12 cellular contexts compared by ENCODE assay signal in genomic region chr12:53749986-53750811, GRCh38. TPM values are rescaled to one million over a fixed set of nuclear protein-coding genes. Genes with fewer than 3 reads are reported as not detected.
DNase-seq lines count a peak whose midpoint lies in the region; ATAC-seq and TF ChIP-seq lines count a peak whose summit lies in the region.
"Had no signal": no experiment of that assay in that cellular context is flagged by ENCODE, and none has a peak within 500 bp of the region (broad histone marks: within the 10 kb centered on the region; RNA-seq: fewer than 3 reads in every experiment).

No MANE protein-coding gene starts in this region.

- 43% methylated on average over 10 of the region's 10 CpGs for WGBS in smooth muscle cell (ENCODE audit: low lambda C conversion rate)

- no peaks in the 10 kb centered on the region for H3K36me3 Mint-ChIP-seq in activated T-cell treated with anti-CD3 and anti-CD28 coated beads, Interleukin-2, amount 50 U/mL, for 24 hours (ENCODE audit: low read depth)
- H3K36me3 Mint-ChIP-seq in activated T-cell treated with anti-CD3 and anti-CD28 coated beads, Interleukin-2, amount 50 U/mL, for 4 hours (ENCODE audit: insufficient read depth), result no peaks in the 10 kb centered on the region
- H3K36me3 Mint-ChIP-seq in natural killer cell treated with Interleukin-12 subunit alpha and Interleukin-12 subunit beta and Interleukin-15 and Interleukin-18, amount 100 ng/mL, for 72 hours, result no peaks in the 10 kb centered on the region

- H3K36me3 ChIP-seq in endocrine pancreas (ENCODE audit: control insufficient read depth, insufficient read depth, low read length) (no peaks in the 10 kb centered on the region), smooth muscle cell (ENCODE audit: low read depth) (no peaks in the 10 kb centered on the region)
- H3K36me3 ChIP-seq: vagina had no signal

- no peak for ATAC-seq in activated T-cell treated with anti-CD3 and anti-CD28 coated beads, Interleukin-2, amount 50 U/mL, for 4 hours
- ATAC-seq in natural killer cell treated with Interleukin-12 subunit alpha and Interleukin-12 subunit beta and Interleukin-15 and Interleukin-18, amount 100 ng/mL, for 72 hours, result no peak

- H3K27ac ChIP-seq in smooth muscle cell (ENCODE audit: low read depth), result no peak overlapping the region
- H3K27ac ChIP-seq: vagina had no signal

- H2AFZ ChIP-seq in smooth muscle cell (ENCODE audit: low read depth), result no peak overlapping the region

- DNase-seq in activated T-cell treated with anti-CD3 and anti-CD28 coated beads, Interleukin-2, amount 50 U/mL, for 24 hours, result no peak
- no peak for DNase-seq in activated T-cell treated with anti-CD3 and anti-CD28 coated beads, Interleukin-2, amount 50 U/mL, for 4 hours
- peak; percentile 37 for DNase-seq in NCI-H187 treated with DMSO at 0.1 percent for 48 hours (lab: John Stamatoyannopoulos, UW)
- no peak for DNase-seq in smooth muscle cell (lab: John Stamatoyannopoulos, UW; ENCODE audit: unreplicated experiment)
- DNase-seq in natural killer cell treated with Interleukin-12 subunit alpha and Interleukin-12 subunit beta and Interleukin-15 and Interleukin-18, amount 100 ng/mL, for 72 hours (ENCODE audit: low spot score), result no peak
- no peak for DNase-seq in DMS153 (lab: John Stamatoyannopoulos, UW)
- DNase-seq in DMS 273 (lab: John Stamatoyannopoulos, UW; ENCODE audit: unreplicated experiment), result no peak
- DNase-seq: aorta, T1000 had no signal

- no peak overlapping the region for H3K27ac Mint-ChIP-seq in activated T-cell treated with anti-CD3 and anti-CD28 coated beads, Interleukin-2, amount 50 U/mL, for 24 hours
- no peak overlapping the region for H3K27ac Mint-ChIP-seq in natural killer cell treated with Interleukin-12 subunit alpha and Interleukin-12 subunit beta and Interleukin-15 and Interleukin-18, amount 100 ng/mL, for 72 hours

- H3K4me3 ChIP-seq in endocrine pancreas (ENCODE audit: control insufficient read depth, insufficient read depth, low read length) (peak overlapping the region; percentile 27), smooth muscle cell (peak overlapping the region; percentile 57)

- no peak overlapping the region for H3K4me2 ChIP-seq in smooth muscle cell

- H3K9me3 Mint-ChIP-seq in activated T-cell treated with anti-CD3 and anti-CD28 coated beads, Interleukin-2, amount 50 U/mL, for 24 hours, result no peaks in the 10 kb centered on the region
- H3K9me3 Mint-ChIP-seq in activated T-cell treated with anti-CD3 and anti-CD28 coated beads, Interleukin-2, amount 50 U/mL, for 4 hours, result no peaks in the 10 kb centered on the region
- H3K9me3 Mint-ChIP-seq in natural killer cell treated with Interleukin-12 subunit alpha and Interleukin-12 subunit beta and Interleukin-15 and Interleukin-18, amount 100 ng/mL, for 72 hours, result no peaks in the 10 kb centered on the region

- no peaks in the 10 kb centered on the region for H3F3A ChIP-seq in smooth muscle cell (ENCODE audit: low read depth)

- H3K9ac ChIP-seq in endocrine pancreas (ENCODE audit: control insufficient read depth, insufficient read depth, low read length) (no peak overlapping the region), smooth muscle cell (ENCODE audit: low read depth) (no peak overlapping the region)

- peaks cover 13% of the 10 kb centered on the region for H3K27me3 Mint-ChIP-seq in activated T-cell treated with anti-CD3 and anti-CD28 coated beads, Interleukin-2, amount 50 U/mL, for 24 hours
- H3K27me3 Mint-ChIP-seq in activated T-cell treated with anti-CD3 and anti-CD28 coated beads, Interleukin-2, amount 50 U/mL, for 4 hours (ENCODE audit: low read depth), result peaks cover 10% of the 10 kb centered on the region
- peaks cover 16 to 22% of the 10 kb centered on the region in 2 donors for H3K27me3 Mint-ChIP-seq in natural killer cell treated with Interleukin-12 subunit alpha and Interleukin-12 subunit beta and Interleukin-15 and Interleukin-18, amount 100 ng/mL, for 72 hours

- no peaks in the 10 kb centered on the region for H3K9me3 ChIP-seq in endocrine pancreas (ENCODE audit: control insufficient read depth, low read length)
- H3K9me3 ChIP-seq in smooth muscle cell (replicated peaks; ENCODE audit: low read depth), result no peaks in the 10 kb centered on the region
- H3K9me3 ChIP-seq: vagina had no signal

- H3K27me3 ChIP-seq in endocrine pancreas (ENCODE audit: control insufficient read depth, insufficient read depth, low read length) (no peaks in the 10 kb centered on the region), smooth muscle cell (ENCODE audit: low read depth) (peaks cover 84% of the 10 kb centered on the region)
- H3K27me3 ChIP-seq: vagina had no signal

- no peaks in the 10 kb centered on the region for H3K4me1 ChIP-seq in endocrine pancreas (ENCODE audit: control insufficient read depth, insufficient read depth, low read length)
- H3K4me1 ChIP-seq in smooth muscle cell (ENCODE audit: low read depth), result peaks cover 30% of the 10 kb centered on the region

- H4K20me1 ChIP-seq in smooth muscle cell (ENCODE audit: low read depth), result no peaks in the 10 kb centered on the region

- no peaks in the 10 kb centered on the region for H3K79me2 ChIP-seq in smooth muscle cell (ENCODE audit: low read depth)

- H3K4me1 Mint-ChIP-seq in activated T-cell treated with anti-CD3 and anti-CD28 coated beads, Interleukin-2, amount 50 U/mL, for 24 hours (ENCODE audit: low read depth), result peaks cover 18% of the 10 kb centered on the region
- peaks cover 18% of the 10 kb centered on the region for H3K4me1 Mint-ChIP-seq in activated T-cell treated with anti-CD3 and anti-CD28 coated beads, Interleukin-2, amount 50 U/mL, for 4 hours (ENCODE audit: low read depth)
- H3K4me1 Mint-ChIP-seq in natural killer cell treated with Interleukin-12 subunit alpha and Interleukin-12 subunit beta and Interleukin-15 and Interleukin-18, amount 100 ng/mL, for 72 hours (ENCODE audit: low read depth in 2 of 2), result peaks cover 12 to 15% of the 10 kb centered on the region in 2 donors

- H3K4me3 Mint-ChIP-seq in activated T-cell treated with anti-CD3 and anti-CD28 coated beads, Interleukin-2, amount 50 U/mL, for 24 hours, result peak overlapping the region; percentile 55
- H3K4me3 Mint-ChIP-seq in activated T-cell treated with anti-CD3 and anti-CD28 coated beads, Interleukin-2, amount 50 U/mL, for 4 hours, result no peak overlapping the region
- H3K4me3 Mint-ChIP-seq in natural killer cell treated with Interleukin-12 subunit alpha and Interleukin-12 subunit beta and Interleukin-15 and Interleukin-18, amount 100 ng/mL, for 72 hours, result no peak overlapping the region

- no peak for TF ChIP-seq CTCF in smooth muscle cell (IDR thresholded peaks at IDR 0.05; ENCODE audit: borderline replicate concordance, insufficient read depth, poor library complexity, severe bottlenecking)

RNA-seq across cellular contexts. Expression of gene CISTR, which starts 1.6 kb away (rescaled TPM):
- not detected for total RNA-seq in activated T-cell treated with anti-CD3 and anti-CD28 coated beads, Interleukin-2, amount 50 U/mL, for 4 hours
- total RNA-seq in smooth muscle cell, result not detected in 2 replicates
- not detected in 2 replicates for polyA plus RNA-seq in smooth muscle cell
- not detected for total RNA-seq in natural killer cell treated with Interleukin-12 subunit alpha and Interleukin-12 subunit beta and Interleukin-15 and Interleukin-18, amount 100 ng/mL, for 72 hours
- total RNA-seq: aorta, mononuclear cell, vagina had no signal
- polyA plus RNA-seq: aorta had no signal

RNA-seq across cellular contexts. Expression of gene CALCOCO1, which starts 22.9 kb away (rescaled TPM):
- 1 to 10 TPM; 2.6 to 9.9 (median 7.1) TPM for total RNA-seq in activated T-cell treated with anti-CD3 and anti-CD28 coated beads, Interleukin-2, amount 50 U/mL, for 4 hours
- 52.0 and 56.6 TPM in 2 replicates for total RNA-seq in smooth muscle cell
- 46.5 and 59.5 TPM in 2 replicates for polyA plus RNA-seq in smooth muscle cell
- total RNA-seq in natural killer cell treated with Interleukin-12 subunit alpha and Interleukin-12 subunit beta and Interleukin-15 and Interleukin-18, amount 100 ng/mL, for 72 hours, result 10 to 100 TPM; 39.0 to 79.8 TPM
